Comparison of ENCODE assay signal across 23 cellular contexts in the genomic region with DNA sequence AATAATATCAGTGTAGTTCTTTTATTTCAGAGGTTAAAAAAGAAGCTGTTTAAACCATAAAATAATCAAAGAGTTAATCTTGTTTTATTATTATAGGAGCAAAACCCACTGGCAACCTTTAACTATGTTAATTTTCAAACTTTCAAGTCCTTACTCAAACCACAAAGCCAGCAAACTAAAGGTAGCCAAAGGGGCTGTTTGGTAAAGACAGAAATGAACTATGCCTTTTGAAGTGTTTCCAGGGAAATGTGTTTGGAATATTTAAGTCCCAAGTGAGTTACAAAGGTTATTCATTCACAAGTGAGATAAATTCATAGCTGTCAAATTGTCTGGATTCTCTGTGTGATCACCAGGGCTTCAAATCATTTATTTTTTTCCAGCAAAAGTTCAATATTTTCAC.
DNase-seq lines count a peak whose midpoint lies in the region; ATAC-seq and TF ChIP-seq lines count a peak whose summit lies in the region.
"Had no signal": no experiment of that assay in that cellular context is flagged by ENCODE, and none has a peak within 500 bp of the region (broad histone marks: within the 10 kb centered on the region; RNA-seq: fewer than 3 reads in every experiment).

No MANE protein-coding gene starts in this region.

- no peaks in the 10 kb centered on the region for H3K79me2 ChIP-seq in neural cell (replicated peaks; ENCODE audit: insufficient read depth, low read length)

- H3K27me3 ChIP-seq in neural cell (ENCODE audit: insufficient read depth, low read depth, low read length) = no peaks in the 10 kb centered on the region
- H3K27me3 ChIP-seq: BLaER1, SJSA1 had no signal

- ATAC-seq in GM19452 (IDR thresholded peaks at IDR 0.05; ENCODE audit: unreplicated experiment) = no peak
- no peak for ATAC-seq in HG03039 (IDR thresholded peaks at IDR 0.05; ENCODE audit: unreplicated experiment)
- ATAC-seq: K562 had no signal

- no peak overlapping the region for H2AFZ ChIP-seq in neural cell (ENCODE audit: low read depth, low read length)
- H2AFZ ChIP-seq: PC-9 had no signal

- H3K9ac ChIP-seq in neural cell (ENCODE audit: low read length) = no peak overlapping the region
- H3K9ac ChIP-seq: BLaER1 had no signal

- TF ChIP-seq RAD21 in neural cell (conservative IDR thresholded peaks at IDR 0.05) = no peak

- H3K9me2 ChIP-seq in neural cell (ENCODE audit: insufficient read depth, low read length) = no peaks in the 10 kb centered on the region

- H3K36me3 ChIP-seq in neural cell (ENCODE audit: insufficient read depth, low read length) = no peaks in the 10 kb centered on the region
- H3K36me3 ChIP-seq: BLaER1, SJSA1 had no signal

- H4K20me1 ChIP-seq in neural cell (ENCODE audit: insufficient read depth) = no peaks in the 10 kb centered on the region
- H4K20me1 ChIP-seq: BLaER1 had no signal

- DNase-seq in ACHN = peak; percentile 8
- DNase-seq in astrocyte of the cerebellum (ENCODE audit: low read depth) = peak; percentile 53
- peak; percentile 32 for DNase-seq in kidney glomerular epithelial cell (lab: John Stamatoyannopoulos, UW)
- no peak for DNase-seq in NOMO-1 treated with DMSO at 0.1 percent for 48 hours (lab: John Stamatoyannopoulos, UW; ENCODE audit: unreplicated experiment)
- no peak for DNase-seq in iPS-NIHi11 (ENCODE audit: low spot score)
- DNase-seq: CD4-positive, CD25-positive, alpha-beta regulatory T cell; Kasumi-1; MV-4-11; NCI-H1105; NCI-H1436 treated with DMSO at 0.1 percent for 48 hours; NCI-H1930; NCI-H446; NCI-H524 treated with DMSO at 0.1 percent for 48 hours; NCI-H774; PC-9; Right ventricle myocardium superior; RPMI8226 had no signal

- in situ Hi-C loops in ACHN (cut with HindIII; ENCODE audit: low pct_ligation_motif_present, low pct_unique_long_range_greater_than_20kb, low sequenced_read_pairs) (no loop called here), astrocyte of the cerebellum (cut with HindIII; ENCODE audit: low sequenced_read_pairs) (no loop called here)

- H3K4me3 ChIP-seq in astrocyte of the cerebellum (ENCODE audit: low read depth, low read length) = no peak overlapping the region
- peak overlapping the region; percentile 2 for H3K4me3 ChIP-seq in neural cell (ENCODE audit: low read length)
- H3K4me3 ChIP-seq: BLaER1, K562, PC-9, SJSA1 had no signal

- peak; percentile 15 for TF ChIP-seq EP300 in neural cell (conservative IDR thresholded peaks at IDR 0.05; ENCODE audit: poor library complexity, severe bottlenecking)

- TF ChIP-seq CTCF in astrocyte of the cerebellum (IDR thresholded peaks at IDR 0.05; ENCODE audit: low read depth, low read length, missing control alignments) = no peak
- TF ChIP-seq CTCF in neural cell (IDR thresholded peaks at IDR 0.05; ENCODE audit: poor library complexity, severe bottlenecking) = no peak

- H3K4me2 ChIP-seq in neural cell (ENCODE audit: low read length) = no peak overlapping the region
- H3K4me2 ChIP-seq: BLaER1, PC-9 had no signal

- H3F3A ChIP-seq in neural cell (ENCODE audit: insufficient read depth, low read length, poor library complexity, severe bottlenecking) = no peaks in the 10 kb centered on the region

- no peaks in the 10 kb centered on the region for H3K9me3 ChIP-seq in neural cell (ENCODE audit: low read length)
- H3K9me3 ChIP-seq: BLaER1, SJSA1 had no signal

- no peak overlapping the region for H3K27ac ChIP-seq in neural cell (ENCODE audit: low read length)
- H3K27ac ChIP-seq: BLaER1, PC-9, SJSA1 had no signal

TF ChIP-seq in neural cell, 6 proteins besides CTCF, POLR2A, EP300 and RAD21:
- TF ChIP-seq, protein P1, sequence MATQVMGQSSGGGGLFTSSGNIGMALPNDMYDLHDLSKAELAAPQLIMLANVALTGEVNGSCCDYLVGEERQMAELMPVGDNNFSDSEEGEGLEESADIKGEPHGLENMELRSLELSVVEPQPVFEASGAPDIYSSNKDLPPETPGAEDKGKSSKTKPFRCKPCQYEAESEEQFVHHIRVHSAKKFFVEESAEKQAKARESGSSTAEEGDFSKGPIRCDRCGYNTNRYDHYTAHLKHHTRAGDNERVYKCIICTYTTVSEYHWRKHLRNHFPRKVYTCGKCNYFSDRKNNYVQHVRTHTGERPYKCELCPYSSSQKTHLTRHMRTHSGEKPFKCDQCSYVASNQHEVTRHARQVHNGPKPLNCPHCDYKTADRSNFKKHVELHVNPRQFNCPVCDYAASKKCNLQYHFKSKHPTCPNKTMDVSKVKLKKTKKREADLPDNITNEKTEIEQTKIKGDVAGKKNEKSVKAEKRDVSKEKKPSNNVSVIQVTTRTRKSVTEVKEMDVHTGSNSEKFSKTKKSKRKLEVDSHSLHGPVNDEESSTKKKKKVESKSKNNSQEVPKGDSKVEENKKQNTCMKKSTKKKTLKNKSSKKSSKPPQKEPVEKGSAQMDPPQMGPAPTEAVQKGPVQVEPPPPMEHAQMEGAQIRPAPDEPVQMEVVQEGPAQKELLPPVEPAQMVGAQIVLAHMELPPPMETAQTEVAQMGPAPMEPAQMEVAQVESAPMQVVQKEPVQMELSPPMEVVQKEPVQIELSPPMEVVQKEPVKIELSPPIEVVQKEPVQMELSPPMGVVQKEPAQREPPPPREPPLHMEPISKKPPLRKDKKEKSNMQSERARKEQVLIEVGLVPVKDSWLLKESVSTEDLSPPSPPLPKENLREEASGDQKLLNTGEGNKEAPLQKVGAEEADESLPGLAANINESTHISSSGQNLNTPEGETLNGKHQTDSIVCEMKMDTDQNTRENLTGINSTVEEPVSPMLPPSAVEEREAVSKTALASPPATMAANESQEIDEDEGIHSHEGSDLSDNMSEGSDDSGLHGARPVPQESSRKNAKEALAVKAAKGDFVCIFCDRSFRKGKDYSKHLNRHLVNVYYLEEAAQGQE (IDR thresholded peaks at IDR 0.05; ENCODE audit: borderline replicate concordance) = no peak
- TF ChIP-seq POLR2AphosphoS5 (IDR thresholded peaks at IDR 0.05) (no peak), SMC3 (conservative IDR thresholded peaks at IDR 0.05; ENCODE audit: poor library complexity) (no peak), EZH2 (IDR thresholded peaks at IDR 0.05; ENCODE audit: borderline replicate concordance, insufficient read depth, low read length, poor library complexity, severe bottlenecking) (no peak), MXI1 (conservative IDR thresholded peaks at IDR 0.05; ENCODE audit: poor library complexity, severe bottlenecking) (no peak), TAF1 (IDR thresholded peaks at IDR 0.05; ENCODE audit: low read depth) (no peak)

Comparison
In these comparisons a context has a peak if more than half of its experiments do, and no peak if none do; other contexts are left out.
1. DNase-seq: peak in ACHN (single experiment), astrocyte of the cerebellum (single experiment) and kidney glomerular epithelial cell (single experiment); none in NOMO-1 treated with DMSO at 0.1 percent for 48 hours (single experiment) and iPS-NIHi11 (single experiment).